In the genomic region with DNA sequence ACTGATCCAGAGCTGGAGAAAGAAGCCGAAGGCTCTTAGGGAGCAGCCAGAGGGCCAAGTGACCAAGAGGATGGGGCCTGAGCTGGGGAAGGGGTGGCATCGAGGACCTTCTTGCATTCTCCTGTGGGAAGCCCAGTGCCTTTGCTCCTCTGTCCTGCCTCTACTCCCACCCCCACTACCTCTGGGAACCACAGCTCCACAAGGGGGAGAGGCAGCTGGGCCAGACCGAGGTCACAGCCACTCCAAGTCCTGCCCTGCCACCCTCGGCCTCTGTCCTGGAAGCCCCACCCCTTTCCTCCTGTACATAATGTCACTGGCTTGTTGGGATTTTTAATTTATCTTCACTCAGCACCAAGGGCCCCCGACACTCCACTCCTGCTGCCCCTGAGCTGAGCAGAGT, we compare ENCODE assay signal across 2 cellular contexts.
TF ChIP-seq lines count a peak whose summit lies in the region.

No MANE protein-coding gene starts in this region.

TF ChIP-seq in HCT116, 20 proteins besides CTCF, POLR2A, EP300 and RAD21:
- TF ChIP-seq TCF7L2 (IDR thresholded peaks at IDR 0.05; ENCODE audit: borderline replicate concordance, extremely low read depth, insufficient read depth, insufficient read length) = no peak
TF ChIP-seq in HCT116: peak in this region for 0.

TF ChIP-seq in K562, 482 proteins besides CTCF, POLR2A, EP300 and RAD21:
- no peak for TF ChIP-seq TAF15 (IDR thresholded peaks at IDR 0.05; ENCODE audit: low read depth, low read length)
- TF ChIP-seq, protein P1, sequence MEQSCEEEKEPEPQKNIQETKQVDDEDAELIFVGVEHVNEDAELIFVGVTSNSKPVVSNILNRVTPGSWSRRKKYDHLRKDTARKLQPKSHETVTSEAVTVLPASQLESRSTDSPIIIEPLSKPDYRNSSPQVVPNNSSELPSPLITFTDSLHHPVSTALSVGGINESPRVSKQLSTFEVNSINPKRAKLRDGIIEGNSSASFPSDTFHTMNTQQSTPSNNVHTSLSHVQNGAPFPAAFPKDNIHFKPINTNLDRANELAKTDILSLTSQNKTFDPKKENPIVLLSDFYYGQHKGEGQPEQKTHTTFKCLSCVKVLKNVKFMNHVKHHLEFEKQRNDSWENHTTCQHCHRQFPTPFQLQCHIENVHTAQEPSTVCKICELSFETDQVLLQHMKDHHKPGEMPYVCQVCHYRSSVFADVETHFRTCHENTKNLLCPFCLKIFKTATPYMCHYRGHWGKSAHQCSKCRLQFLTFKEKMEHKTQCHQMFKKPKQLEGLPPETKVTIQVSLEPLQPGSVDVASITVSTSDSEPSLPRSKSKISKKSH (CRISPR knock-in tag; IDR thresholded peaks at IDR 0.05) = no peak
- TF ChIP-seq HMG20B (CRISPR knock-in tag; IDR thresholded peaks at IDR 0.05) = no peak
- TF ChIP-seq GTF2F1 (IDR thresholded peaks at IDR 0.05; ENCODE audit: low read depth, low read length) = no peak
- TF ChIP-seq TAF9B (IDR thresholded peaks at IDR 0.05; ENCODE audit: partially characterized antibody) = no peak
- TF ChIP-seq MEF2D (tag; conservative IDR thresholded peaks at IDR 0.05; ENCODE audit: low read depth) = no peak
- TF ChIP-seq, protein P2, sequence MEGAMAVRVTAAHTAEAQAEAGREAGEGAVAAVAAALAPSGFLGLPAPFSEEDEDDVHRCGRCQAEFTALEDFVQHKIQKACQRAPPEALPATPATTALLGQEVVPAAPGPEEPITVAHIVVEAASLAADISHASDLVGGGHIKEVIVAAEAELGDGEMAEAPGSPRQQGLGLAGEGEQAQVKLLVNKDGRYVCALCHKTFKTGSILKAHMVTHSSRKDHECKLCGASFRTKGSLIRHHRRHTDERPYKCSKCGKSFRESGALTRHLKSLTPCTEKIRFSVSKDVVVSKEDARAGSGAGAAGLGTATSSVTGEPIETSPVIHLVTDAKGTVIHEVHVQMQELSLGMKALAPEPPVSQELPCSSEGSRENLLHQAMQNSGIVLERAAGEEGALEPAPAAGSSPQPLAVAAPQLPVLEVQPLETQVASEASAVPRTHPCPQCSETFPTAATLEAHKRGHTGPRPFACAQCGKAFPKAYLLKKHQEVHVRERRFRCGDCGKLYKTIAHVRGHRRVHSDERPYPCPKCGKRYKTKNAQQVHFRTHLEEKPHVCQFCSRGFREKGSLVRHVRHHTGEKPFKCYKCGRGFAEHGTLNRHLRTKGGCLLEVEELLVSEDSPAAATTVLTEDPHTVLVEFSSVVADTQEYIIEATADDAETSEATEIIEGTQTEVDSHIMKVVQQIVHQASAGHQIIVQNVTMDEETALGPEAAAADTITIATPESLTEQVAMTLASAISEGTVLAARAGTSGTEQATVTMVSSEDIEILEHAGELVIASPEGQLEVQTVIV (CRISPR knock-in tag; IDR thresholded peaks at IDR 0.05; ENCODE audit: borderline replicate concordance) = no peak
- TF ChIP-seq MCM7 (IDR thresholded peaks at IDR 0.05) = no peak
- TF ChIP-seq GATA2 (CRISPR knock-in tag; IDR thresholded peaks at IDR 0.05) = no peak
- no peak for TF ChIP-seq XRCC5 (IDR thresholded peaks at IDR 0.05; ENCODE audit: low read depth, low read length)
- no peak for TF ChIP-seq GTF2E2 (tag; IDR thresholded peaks at IDR 0.05)
- no peak for TF ChIP-seq ZNF408 (CRISPR knock-in tag; IDR thresholded peaks at IDR 0.05; ENCODE audit: low read depth)
- TF ChIP-seq EGR1 (conservative IDR thresholded peaks at IDR 0.05) = no peak
- no peak for TF ChIP-seq SMAD1 (IDR thresholded peaks at IDR 0.05; ENCODE audit: low read depth, low read length, partially characterized antibody)
- TF ChIP-seq SNIP1 (IDR thresholded peaks at IDR 0.05; ENCODE audit: low read depth) = no peak
- TF ChIP-seq ZNF316 (IDR thresholded peaks at IDR 0.05) = no peak
